ENCODE assay signal across 17 cellular contexts in genomic region chr19:29860492-29860891, GRCh38. TPM values are rescaled to one million over a fixed set of nuclear protein-coding genes. Genes with fewer than 3 reads are reported as not detected.
DNase-seq lines count a peak whose midpoint lies in the region; ATAC-seq and TF ChIP-seq lines count a peak whose summit lies in the region.
"Had no signal": no experiment of that assay in that cellular context is flagged by ENCODE, and none has a peak within 500 bp of the region (broad histone marks: within the 10 kb centered on the region; RNA-seq: fewer than 3 reads in every experiment).

No MANE protein-coding gene starts in this region.

- 95% methylated on average over 2 of the region's 3 CpGs for WGBS in hepatocyte (ENCODE audit: low lambda C conversion rate, missing lambda C conversion rate)

- no peak overlapping the region for H3K4me3 ChIP-seq in GM23338
- no peak overlapping the region for H3K4me3 ChIP-seq in OCI-LY7 (ENCODE audit: low read depth, low read length, poor library complexity, severe bottlenecking)
- no peak overlapping the region for H3K4me3 ChIP-seq in hepatocyte
- no peak overlapping the region for H3K4me3 ChIP-seq in colonic mucosa
- H3K4me3 ChIP-seq: right lobe of liver, testis had no signal

- H3K9me2 ChIP-seq in GM23338 (ENCODE audit: insufficient read depth) (no peaks in the 10 kb centered on the region), OCI-LY7 (ENCODE audit: insufficient read depth, low read length) (no peaks in the 10 kb centered on the region), hepatocyte (replicated peaks; ENCODE audit: insufficient read depth) (no peaks in the 10 kb centered on the region)

- H3K4me3 Mint-ChIP-seq in GM23338, result no peak overlapping the region
- H3K4me3 Mint-ChIP-seq: activated naive CD8-positive, alpha-beta T cell treated with anti-CD3 and anti-CD28 coated beads for 36 hours; CD4-positive, alpha-beta memory T cell; T-helper 17 cell had no signal

- intact Hi-C loops in OCI-LY7 (cut with micrococcal nuclease; ENCODE audit: unreplicated experiment) (no loop called here), colonic mucosa (cut with DNase I) (no loop called here)

- CTCF ChIA-PET in OCI-LY7 (lab: Charles Lee; ENCODE audit: unreplicated experiment), result no interaction called here

- H3K27ac ChIP-seq in GM23338 (ENCODE audit: low read depth), result no peak overlapping the region
- no peak overlapping the region for H3K27ac ChIP-seq in OCI-LY7 (ENCODE audit: low read depth, low read length, poor library complexity, severe bottlenecking)
- no peak overlapping the region for H3K27ac ChIP-seq in foreskin keratinocyte
- H3K27ac ChIP-seq in hepatocyte, result no peak overlapping the region
- H3K27ac ChIP-seq in colonic mucosa, result no peak overlapping the region
- H3K27ac ChIP-seq: KMS-11, right lobe of liver, testis had no signal

- H3K9me3 ChIP-seq in OCI-LY7 (ENCODE audit: low read length) (no peaks in the 10 kb centered on the region), hepatocyte (ENCODE audit: low read depth) (no peaks in the 10 kb centered on the region), colonic mucosa (no peaks in the 10 kb centered on the region)
- H3K9me3 ChIP-seq: right lobe of liver, testis had no signal

- POLR2A ChIA-PET in OCI-LY7 (lab: Charles Lee), result interaction anchor here (0.9 to 1.3 kb wide), 2 partner anchors 10 to 15 kb away, joined by 3 to 5 read pairs; no protein-coding TSS in a partner anchor

- no peaks in the 10 kb centered on the region for H3K9me3 Mint-ChIP-seq in GM23338
- H3K9me3 Mint-ChIP-seq: activated naive CD8-positive, alpha-beta T cell treated with anti-CD3 and anti-CD28 coated beads for 36 hours; CD4-positive, alpha-beta memory T cell had no signal

- H3K27ac Mint-ChIP-seq in GM23338, result no peak overlapping the region
- H3K27ac Mint-ChIP-seq: activated naive CD8-positive, alpha-beta T cell treated with anti-CD3 and anti-CD28 coated beads for 36 hours; CD4-positive, alpha-beta memory T cell; T-helper 17 cell had no signal

- no peak overlapping the region for H3K9ac ChIP-seq in colonic mucosa (ENCODE audit: low read depth in 2 of 2, low read length in 2 of 2)
- H3K9ac ChIP-seq: KMS-11 had no signal

- H3K27me3 ChIP-seq in GM23338 (ENCODE audit: insufficient read depth) (no peaks in the 10 kb centered on the region), foreskin keratinocyte (peaks cover 5% of the 10 kb centered on the region), hepatocyte (no peaks in the 10 kb centered on the region), colonic mucosa (no peaks in the 10 kb centered on the region)
- H3K27me3 ChIP-seq: right lobe of liver, testis had no signal

- no peaks in the 10 kb centered on the region for H3F3A ChIP-seq in GM23338 (replicated peaks; ENCODE audit: low read depth)

- no peak overlapping the region for H2AFZ ChIP-seq in GM23338
- no peak overlapping the region for H2AFZ ChIP-seq in OCI-LY7 (ENCODE audit: low read length)
- no peak overlapping the region for H2AFZ ChIP-seq in hepatocyte

- H4K20me1 ChIP-seq in GM23338 (replicated peaks; ENCODE audit: insufficient read depth) (no peaks in the 10 kb centered on the region), OCI-LY7 (ENCODE audit: insufficient read depth, low read length) (no peaks in the 10 kb centered on the region), hepatocyte (ENCODE audit: insufficient read depth, poor library complexity, severe bottlenecking) (no peaks in the 10 kb centered on the region)

- no peaks in the 10 kb centered on the region; the same call in 1 of the 2 replicates for H3K4me1 ChIP-seq in GM23338 (ENCODE audit: insufficient read depth)
- no peaks in the 10 kb centered on the region for H3K4me1 ChIP-seq in OCI-LY7 (ENCODE audit: insufficient read depth, low read length, poor library complexity, severe bottlenecking)
- H3K4me1 ChIP-seq in foreskin keratinocyte, result no peaks in the 10 kb centered on the region
- H3K4me1 ChIP-seq in hepatocyte (ENCODE audit: insufficient read depth), result peaks cover 3% of the 10 kb centered on the region
- H3K4me1 ChIP-seq in colonic mucosa, result no peaks in the 10 kb centered on the region
- H3K4me1 ChIP-seq: right lobe of liver, testis had no signal

- no TSS peak for BruUV-seq in OCI-LY7 (replicated peaks; lab: Mats Ljungman, UMichigan)

- H3K79me2 ChIP-seq in GM23338 (replicated peaks; ENCODE audit: insufficient read depth), result no peaks in the 10 kb centered on the region
- no peaks in the 10 kb centered on the region for H3K79me2 ChIP-seq in OCI-LY7 (ENCODE audit: insufficient read depth, low read depth, low read length)
- H3K79me2 ChIP-seq in hepatocyte, result no peaks in the 10 kb centered on the region

- no peak for TF ChIP-seq CTCF in GM23338 (conservative IDR thresholded peaks at IDR 0.05; ENCODE audit: low read depth in 2 of 2)
- TF ChIP-seq CTCF in OCI-LY7 (conservative IDR thresholded peaks at IDR 0.05; ENCODE audit: low read length), result no peak
- no peak for TF ChIP-seq CTCF in foreskin keratinocyte (conservative IDR thresholded peaks at IDR 0.05)
- no peak for TF ChIP-seq CTCF in hepatocyte (IDR thresholded peaks at IDR 0.05; ENCODE audit: poor library complexity)
- TF ChIP-seq CTCF in colonic mucosa (IDR thresholded peaks at IDR 0.05), result no peak

- H3K36me3 ChIP-seq in GM23338 (ENCODE audit: insufficient read depth), result no peaks in the 10 kb centered on the region
- no peaks in the 10 kb centered on the region for H3K36me3 ChIP-seq in OCI-LY7 (ENCODE audit: insufficient read depth, low read length)
- H3K36me3 ChIP-seq in hepatocyte (replicated peaks; ENCODE audit: insufficient read depth, low read depth), result no peaks in the 10 kb centered on the region
- no peaks in the 10 kb centered on the region for H3K36me3 ChIP-seq in colonic mucosa
- H3K36me3 ChIP-seq: right lobe of liver had no signal

- no peaks in the 10 kb centered on the region for H3K36me3 Mint-ChIP-seq in GM23338 (ENCODE audit: low read depth)
- H3K36me3 Mint-ChIP-seq: activated naive CD8-positive, alpha-beta T cell treated with anti-CD3 and anti-CD28 coated beads for 36 hours; CD4-positive, alpha-beta memory T cell had no signal

- DNase-seq in DMS 273 treated with DMSO at 0.1 percent for 48 hours (lab: John Stamatoyannopoulos, UW), result peak; percentile 31
- DNase-seq in GM23338 (ENCODE audit: low spot score), result peak; percentile 69
- DNase-seq in OCI-LY7 (ENCODE audit: low spot score), result peak; percentile 23
- no peak for DNase-seq in foreskin keratinocyte
- no peak for DNase-seq in hepatocyte (ENCODE audit: low spot score)
- no peak for DNase-seq in colonic mucosa
- DNase-seq: activated CD4-positive, alpha-beta T cell treated with anti-CD3 and anti-CD28 coated beads for 1 hour; activated naive CD8-positive, alpha-beta T cell treated with anti-CD3 and anti-CD28 coated beads for 36 hours; CD4-positive, alpha-beta memory T cell; GDM1; NCI-H187 treated with DMSO at 0.1 percent for 48 hours; occipital lobe; T-helper 17 cell; testis had no signal

- no peak overlapping the region for H3K4me2 ChIP-seq in GM23338
- no peak overlapping the region for H3K4me2 ChIP-seq in OCI-LY7 (ENCODE audit: low read length)
- H3K4me2 ChIP-seq in hepatocyte, result no peak overlapping the region
- H3K4me2 ChIP-seq: KMS-11 had no signal

- H3K27me3 Mint-ChIP-seq in GM23338 (ENCODE audit: insufficient read depth, low read depth, poor library complexity), result peaks cover 22% of the 10 kb centered on the region

- H3K4me1 Mint-ChIP-seq in GM23338, result peaks cover 7% of the 10 kb centered on the region
- H3K4me1 Mint-ChIP-seq: CD4-positive, alpha-beta memory T cell had no signal

- ATAC-seq in GM23338 (peak; percentile 18; the same call in 2 of the 3 replicates), foreskin keratinocyte (peak; percentile 20), HG03457 (IDR thresholded peaks at IDR 0.05; ENCODE audit: unreplicated experiment) (no peak)
- ATAC-seq: right lobe of liver, T-helper 17 cell had no signal

RNA-seq across cellular contexts. Expression of gene CCNE1, which starts 48.7 kb away (rescaled TPM):
- 38.3 and 52.8 TPM in 2 replicates for total RNA-seq in GM23338 (2014; rRNA removed; shearing (Covaris generic))
- polyA plus RNA-seq in GM23338 (2016; fragmentation: Nextera tagmentation; extraction: Ambion mirVana), result 26.1 and 31.3 TPM in 2 replicates
- total RNA-seq in OCI-LY7 (2014; rRNA removed; shearing (Covaris generic)), result 13.4 and 23.2 TPM in 2 replicates
- 34.0 and 36.1 TPM in 2 replicates for total RNA-seq in OCI-LY7 (2022)
- total RNA-seq in foreskin keratinocyte, result 11.9 and 13.3 TPM in 2 replicates
- 11.3 and 11.6 TPM in 2 replicates for polyA plus RNA-seq in foreskin keratinocyte
- total RNA-seq in hepatocyte, result 17.6 and 19.9 TPM in 2 replicates
- 24.6 and 25.1 TPM in 2 replicates for polyA plus RNA-seq in hepatocyte
- 10 to 100 TPM in 1 of 2 donors, 1 to 10 TPM in 1; 5.1 to 10.6 TPM for total RNA-seq in colonic mucosa

Comparison
In these comparisons a context has a peak if more than half of its experiments do, and no peak if none do; other contexts are left out.
1. DNase-seq: peak in DMS 273 treated with DMSO at 0.1 percent for 48 hours (single experiment), GM23338 (single experiment) and OCI-LY7 (single experiment); none in foreskin keratinocyte (0 of 2), hepatocyte (single experiment) and colonic mucosa (single experiment).